ENCODE assay signal across 19 cellular contexts in the genomic region with DNA sequence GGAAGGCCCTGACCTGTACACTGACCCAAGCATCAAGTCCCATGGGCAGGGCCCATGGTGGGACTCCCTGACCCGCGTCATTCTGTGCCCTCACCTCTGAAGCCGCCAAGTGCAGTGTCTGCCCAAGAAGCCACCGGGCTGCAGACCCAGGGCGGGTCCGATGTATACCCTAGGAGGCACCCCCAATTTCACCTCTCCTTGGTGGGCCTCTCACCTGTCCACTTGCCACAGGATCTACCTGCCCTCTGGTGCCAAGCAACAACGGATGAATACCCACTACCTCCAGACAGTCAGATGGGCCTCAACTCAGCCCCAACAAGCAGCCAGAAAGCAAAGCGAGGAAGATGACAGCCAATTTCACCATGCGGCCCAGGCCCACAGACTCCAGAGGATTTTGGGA.
"Had no signal": no experiment of that assay in that cellular context is flagged by ENCODE, and none has a peak within 500 bp of the region (broad histone marks: within the 10 kb centered on the region; RNA-seq: fewer than 3 reads in every experiment).

No MANE protein-coding gene starts in this region.

- H3K27me3 Mint-ChIP-seq: activated naive CD8-positive, alpha-beta T cell had no signal

- DNase-seq: activated CD4-positive, alpha-beta T cell treated with anti-CD3 and anti-CD28 coated beads for 1 hour; activated CD8-positive, alpha-beta memory T cell treated with anti-CD3 and anti-CD28 coated beads for 24 hours; activated gamma-delta T cell treated with Interleukin-2 at 50 U/mL for 16 hours; amniotic stem cell; effector memory CD8-positive, alpha-beta T cell; esophagus squamous epithelium; midbrain; spleen; stimulated activated CD4-positive, alpha-beta T cell treated with anti-CD3 and anti-CD28 coated beads, Interleukin-4, amount 100 ng/mL, for 4 hours; T1000; testis had no signal

- H3K9ac ChIP-seq: parathyroid adenoma had no signal

- H3K36me3 Mint-ChIP-seq: activated naive CD8-positive, alpha-beta T cell; stimulated activated memory B cell treated with anti-CD40 and anti-IgM and Interleukin-4, amounts not matched to agents 10 μg/mL and 1 μg/mL and 100 μg/mL, for 72 hours had no signal

- FAIRE-seq: urothelium cell line had no signal

- H2AFZ ChIP-seq: parathyroid adenoma had no signal

- H3K27ac Mint-ChIP-seq: activated naive CD8-positive, alpha-beta T cell; activated T-helper 1 cell treated with anti-CD3 and anti-CD28 coated beads, Interleukin-12 subunit alpha, Interleukin-12 subunit beta, Interleukin-2, Interleukin-4 antibody, amounts not matched to agents 30 ng/mL and 10 ng/mL and 1 ng/mL, durations not matched to agents 14 hours and 24 hours and 36 hours; effector memory CD8-positive, alpha-beta T cell; stimulated activated memory B cell treated with anti-CD40 and anti-IgM and Interleukin-4, amounts not matched to agents 10 μg/mL and 1 μg/mL and 100 μg/mL, for 72 hours had no signal

- H3K9me3 Mint-ChIP-seq: activated T-helper 1 cell treated with anti-CD3 and anti-CD28 coated beads, Interleukin-12 subunit alpha, Interleukin-12 subunit beta, Interleukin-2, Interleukin-4 antibody, amounts not matched to agents 30 ng/mL and 10 ng/mL and 1 ng/mL, durations not matched to agents 14 hours and 24 hours and 36 hours; effector memory CD8-positive, alpha-beta T cell had no signal

- H3K9me3 ChIP-seq: esophagus squamous epithelium, neutrophil, spleen, testis had no signal

- ATAC-seq: effector memory CD8-positive, alpha-beta T cell; stimulated activated memory B cell treated with anti-CD40 and anti-IgM and Interleukin-4, amounts not matched to agents 10 μg/mL and 1 μg/mL and 100 μg/mL, for 72 hours had no signal

- H3K27me3 ChIP-seq: cardiac muscle cell, esophagus squamous epithelium, neutrophil, testis had no signal

- H3K4me3 ChIP-seq: cardiac muscle cell, esophagus squamous epithelium, lung, spleen, testis had no signal

- H3K4me3 Mint-ChIP-seq: activated naive CD8-positive, alpha-beta T cell; activated T-helper 1 cell treated with anti-CD3 and anti-CD28 coated beads, Interleukin-12 subunit alpha, Interleukin-12 subunit beta, Interleukin-2, Interleukin-4 antibody, amounts not matched to agents 30 ng/mL and 10 ng/mL and 1 ng/mL, durations not matched to agents 14 hours and 24 hours and 36 hours; effector memory CD8-positive, alpha-beta T cell; stimulated activated memory B cell treated with anti-CD40 and anti-IgM and Interleukin-4, amounts not matched to agents 10 μg/mL and 1 μg/mL and 100 μg/mL, for 72 hours had no signal

- H3K27ac ChIP-seq: cardiac muscle cell, esophagus squamous epithelium, parathyroid adenoma, spleen had no signal
